In the genomic region with DNA sequence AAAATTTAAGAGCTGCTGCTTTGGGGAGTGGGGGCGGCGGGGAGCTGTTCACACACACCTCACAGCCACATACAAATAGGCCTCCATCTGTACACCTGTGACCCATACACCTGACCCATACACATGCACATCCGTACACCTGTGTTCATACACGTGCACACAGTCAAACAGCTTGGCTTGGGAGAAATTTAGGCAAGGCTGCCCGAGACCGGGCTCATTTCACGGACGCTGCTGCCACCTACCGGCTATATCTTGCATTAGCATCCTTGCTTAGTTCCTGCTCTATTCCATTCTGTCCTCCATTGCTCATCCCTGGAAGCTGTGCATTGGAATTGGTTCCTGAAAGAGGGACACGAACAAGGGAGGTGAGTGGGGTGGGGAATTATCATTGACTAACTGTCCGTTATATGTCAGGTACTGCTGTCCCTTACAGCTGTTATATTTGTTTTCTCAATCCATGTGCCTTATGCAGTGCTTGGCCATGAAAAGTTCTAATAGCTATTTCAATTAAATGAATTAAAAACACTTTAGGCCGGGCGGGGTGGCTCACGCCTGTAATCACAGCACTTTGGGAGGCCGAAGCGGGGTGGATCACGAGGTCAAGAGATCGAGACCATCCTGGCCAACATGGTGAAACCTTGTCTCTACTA, we compare ENCODE assay signal across 8 cellular contexts. TPM values are rescaled to one million over a fixed set of nuclear protein-coding genes. Genes with fewer than 3 reads are reported as not detected.
DNase-seq lines count a peak whose midpoint lies in the region; ATAC-seq and TF ChIP-seq lines count a peak whose summit lies in the region.

No MANE protein-coding gene starts in this region.

- intact Hi-C loops in activated CD4-positive, alpha-beta memory T cell treated with anti-CD3 and anti-CD28 coated beads for 36 hours (cut with micrococcal nuclease): loop anchor here (1.0 to 10.0 kb wide), 4 partner anchors 92 to 472 kb away; a partner anchor contains a TSS

- no peaks in the 10 kb centered on the region for H3K27me3 ChIP-seq in HL-60 (ENCODE audit: insufficient read depth, poor library complexity, severe bottlenecking)

- POLR2A ChIA-PET in activated CD4-positive, alpha-beta memory T cell treated with anti-CD3 and anti-CD28 coated beads for 36 hours (lab: Charles Lee): interaction anchor here (0.6 to 1.4 kb wide), 5 partner anchors 92 to 359 kb away, joined by 3 to 4 read pairs (median 3); a partner anchor contains a TSS

- no peak overlapping the region for H3K4me3 Mint-ChIP-seq in activated CD4-positive, alpha-beta memory T cell treated with anti-CD3 and anti-CD28 coated beads for 36 hours

- no peak for ATAC-seq in HG02884 (IDR thresholded peaks at IDR 0.05; ENCODE audit: unreplicated experiment)

- H3K36me3 Mint-ChIP-seq in activated CD4-positive, alpha-beta memory T cell treated with anti-CD3 and anti-CD28 coated beads for 36 hours: no peaks in the 10 kb centered on the region

- TF ChIP-seq CTCF in HL-60 (IDR thresholded peaks at IDR 0.05; ENCODE audit: insufficient read depth, low read length): peak; percentile 88

- no peak overlapping the region for H3K27ac Mint-ChIP-seq in activated CD4-positive, alpha-beta memory T cell treated with anti-CD3 and anti-CD28 coated beads for 36 hours

- CTCF ChIA-PET in activated CD4-positive, alpha-beta memory T cell treated with anti-CD3 and anti-CD28 coated beads for 36 hours (lab: Charles Lee): interaction anchor here (0.6 to 7.6 kb wide), 94 partner anchors 9 to 1208 kb away, joined by 3 to 401 read pairs (median 4); a partner anchor contains a TSS

- peak; percentile 58 for DNase-seq in DMS 273 treated with DMSO at 0.1 percent for 48 hours (lab: John Stamatoyannopoulos, UW)
- DNase-seq in HL-60 (ENCODE audit: low read depth in 1 of 2, low spot score in 1 of 2): peak; percentile 58 to 78
- DNase-seq in NCI-H82 treated with DMSO at 0.1 percent for 48 hours (lab: John Stamatoyannopoulos, UW; ENCODE audit: unreplicated experiment): peak; percentile 70
- peak; percentile 85 for DNase-seq in activated CD4-positive, alpha-beta memory T cell treated with anti-CD3 and anti-CD28 coated beads for 36 hours
- DNase-seq in effector CD4-positive, alpha-beta T cell: peak; percentile 78
- peak; percentile 83 for DNase-seq in medulla oblongata (ENCODE audit: extremely low spot score)
- peak; percentile 38 to 41 for DNase-seq in stimulated activated CD8-positive, alpha-beta memory T cell treated with anti-CD3 and anti-CD28 coated beads, Interleukin-15, amount 100 ng/mL, for 48 hours (ENCODE audit: low read depth in 2 of 2)

- peaks cover 6% of the 10 kb centered on the region for H3K27me3 Mint-ChIP-seq in activated CD4-positive, alpha-beta memory T cell treated with anti-CD3 and anti-CD28 coated beads for 36 hours

- no peak overlapping the region for H3K27ac ChIP-seq in HL-60 (replicated peaks)

- no peaks in the 10 kb centered on the region for H3K9me3 Mint-ChIP-seq in activated CD4-positive, alpha-beta memory T cell treated with anti-CD3 and anti-CD28 coated beads for 36 hours

- peaks cover 8% of the 10 kb centered on the region for H3K4me1 Mint-ChIP-seq in activated CD4-positive, alpha-beta memory T cell treated with anti-CD3 and anti-CD28 coated beads for 36 hours (ENCODE audit: low read depth)

- H3K4me3 ChIP-seq in HL-60 (replicated peaks; ENCODE audit: insufficient read depth, low read length): no peak overlapping the region

RNA-seq across cellular contexts. Expression of a gene that starts 37.1 kb away (rescaled TPM):
- 10 to 100 TPM; 67.6 to 71.0 TPM for total RNA-seq in activated CD4-positive, alpha-beta memory T cell treated with anti-CD3 and anti-CD28 coated beads for 36 hours
